ENCODE assay signal across 1 cellular context in the genomic region with DNA sequence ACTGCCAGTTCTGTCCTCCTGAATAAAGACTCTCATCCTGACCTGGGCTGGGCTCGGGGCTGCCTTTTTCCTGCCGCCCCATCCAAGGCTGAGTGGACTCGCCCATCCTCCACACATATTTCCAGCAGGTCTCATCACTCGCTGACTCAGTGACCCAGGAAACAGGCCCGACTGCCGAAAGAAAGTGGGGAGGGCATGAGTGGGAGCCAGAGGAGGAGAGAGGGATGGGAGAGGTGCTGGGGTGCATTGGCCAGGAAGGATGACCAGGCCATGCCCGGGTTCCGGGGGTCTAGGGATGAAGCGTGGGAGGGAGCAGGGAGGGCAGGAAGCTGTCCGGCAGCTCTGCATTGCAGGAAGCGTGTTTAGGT.
TF ChIP-seq lines count a peak whose summit lies in the region.

No MANE protein-coding gene starts in this region.

TF ChIP-seq in HepG2, 621 proteins besides CTCF, POLR2A, EP300 and RAD21:
- no peak for TF ChIP-seq MAFG (CRISPR knock-in tag; IDR thresholded peaks at IDR 0.05)
- TF ChIP-seq FOXO1 (CRISPR knock-in tag; IDR thresholded peaks at IDR 0.05) = no peak
- TF ChIP-seq, protein P1, sequence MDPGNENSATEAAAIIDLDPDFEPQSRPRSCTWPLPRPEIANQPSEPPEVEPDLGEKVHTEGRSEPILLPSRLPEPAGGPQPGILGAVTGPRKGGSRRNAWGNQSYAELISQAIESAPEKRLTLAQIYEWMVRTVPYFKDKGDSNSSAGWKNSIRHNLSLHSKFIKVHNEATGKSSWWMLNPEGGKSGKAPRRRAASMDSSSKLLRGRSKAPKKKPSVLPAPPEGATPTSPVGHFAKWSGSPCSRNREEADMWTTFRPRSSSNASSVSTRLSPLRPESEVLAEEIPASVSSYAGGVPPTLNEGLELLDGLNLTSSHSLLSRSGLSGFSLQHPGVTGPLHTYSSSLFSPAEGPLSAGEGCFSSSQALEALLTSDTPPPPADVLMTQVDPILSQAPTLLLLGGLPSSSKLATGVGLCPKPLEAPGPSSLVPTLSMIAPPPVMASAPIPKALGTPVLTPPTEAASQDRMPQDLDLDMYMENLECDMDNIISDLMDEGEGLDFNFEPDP (CRISPR knock-in tag; conservative IDR thresholded peaks at IDR 0.05) = no peak
- no peak for TF ChIP-seq ZNF839 (CRISPR knock-in tag; IDR thresholded peaks at IDR 0.05; ENCODE audit: borderline replicate concordance)
- no peak for TF ChIP-seq ZNF7 (CRISPR knock-in tag; IDR thresholded peaks at IDR 0.05)
- no peak for TF ChIP-seq HNF4A (CRISPR knock-in tag; IDR thresholded peaks at IDR 0.05)
- TF ChIP-seq, protein P2, sequence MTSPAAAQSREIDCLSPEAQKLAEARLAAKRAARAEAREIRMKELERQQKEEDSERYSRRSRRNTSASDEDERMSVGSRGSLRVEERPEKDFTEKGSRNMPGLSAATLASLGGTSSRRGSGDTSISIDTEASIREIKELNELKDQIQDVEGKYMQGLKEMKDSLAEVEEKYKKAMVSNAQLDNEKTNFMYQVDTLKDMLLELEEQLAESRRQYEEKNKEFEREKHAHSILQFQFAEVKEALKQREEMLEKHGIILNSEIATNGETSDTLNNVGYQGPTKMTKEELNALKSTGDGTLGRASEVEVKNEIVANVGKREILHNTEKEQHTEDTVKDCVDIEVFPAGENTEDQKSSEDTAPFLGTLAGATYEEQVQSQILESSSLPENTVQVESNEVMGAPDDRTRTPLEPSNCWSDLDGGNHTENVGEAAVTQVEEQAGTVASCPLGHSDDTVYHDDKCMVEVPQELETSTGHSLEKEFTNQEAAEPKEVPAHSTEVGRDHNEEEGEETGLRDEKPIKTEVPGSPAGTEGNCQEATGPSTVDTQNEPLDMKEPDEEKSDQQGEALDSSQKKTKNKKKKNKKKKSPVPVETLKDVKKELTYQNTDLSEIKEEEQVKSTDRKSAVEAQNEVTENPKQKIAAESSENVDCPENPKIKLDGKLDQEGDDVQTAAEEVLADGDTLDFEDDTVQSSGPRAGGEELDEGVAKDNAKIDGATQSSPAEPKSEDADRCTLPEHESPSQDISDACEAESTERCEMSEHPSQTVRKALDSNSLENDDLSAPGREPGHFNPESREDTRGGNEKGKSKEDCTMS (CRISPR knock-in tag; conservative IDR thresholded peaks at IDR 0.05) = no peak
- TF ChIP-seq, protein P3, sequence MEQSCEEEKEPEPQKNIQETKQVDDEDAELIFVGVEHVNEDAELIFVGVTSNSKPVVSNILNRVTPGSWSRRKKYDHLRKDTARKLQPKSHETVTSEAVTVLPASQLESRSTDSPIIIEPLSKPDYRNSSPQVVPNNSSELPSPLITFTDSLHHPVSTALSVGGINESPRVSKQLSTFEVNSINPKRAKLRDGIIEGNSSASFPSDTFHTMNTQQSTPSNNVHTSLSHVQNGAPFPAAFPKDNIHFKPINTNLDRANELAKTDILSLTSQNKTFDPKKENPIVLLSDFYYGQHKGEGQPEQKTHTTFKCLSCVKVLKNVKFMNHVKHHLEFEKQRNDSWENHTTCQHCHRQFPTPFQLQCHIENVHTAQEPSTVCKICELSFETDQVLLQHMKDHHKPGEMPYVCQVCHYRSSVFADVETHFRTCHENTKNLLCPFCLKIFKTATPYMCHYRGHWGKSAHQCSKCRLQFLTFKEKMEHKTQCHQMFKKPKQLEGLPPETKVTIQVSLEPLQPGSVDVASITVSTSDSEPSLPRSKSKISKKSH (CRISPR knock-in tag; IDR thresholded peaks at IDR 0.05; ENCODE audit: borderline replicate concordance) = no peak
- TF ChIP-seq NBN (conservative IDR thresholded peaks at IDR 0.05) = no peak
- TF ChIP-seq TAF15 (IDR thresholded peaks at IDR 0.05; ENCODE audit: low read depth, low read length, poor library complexity, severe bottlenecking) = no peak
- TF ChIP-seq, protein P4, sequence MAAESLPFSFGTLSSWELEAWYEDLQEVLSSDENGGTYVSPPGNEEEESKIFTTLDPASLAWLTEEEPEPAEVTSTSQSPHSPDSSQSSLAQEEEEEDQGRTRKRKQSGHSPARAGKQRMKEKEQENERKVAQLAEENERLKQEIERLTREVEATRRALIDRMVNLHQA (CRISPR knock-in tag; IDR thresholded peaks at IDR 0.05) = no peak
